Comparison of ENCODE assay signal across 1 cellular context in the genomic region with DNA sequence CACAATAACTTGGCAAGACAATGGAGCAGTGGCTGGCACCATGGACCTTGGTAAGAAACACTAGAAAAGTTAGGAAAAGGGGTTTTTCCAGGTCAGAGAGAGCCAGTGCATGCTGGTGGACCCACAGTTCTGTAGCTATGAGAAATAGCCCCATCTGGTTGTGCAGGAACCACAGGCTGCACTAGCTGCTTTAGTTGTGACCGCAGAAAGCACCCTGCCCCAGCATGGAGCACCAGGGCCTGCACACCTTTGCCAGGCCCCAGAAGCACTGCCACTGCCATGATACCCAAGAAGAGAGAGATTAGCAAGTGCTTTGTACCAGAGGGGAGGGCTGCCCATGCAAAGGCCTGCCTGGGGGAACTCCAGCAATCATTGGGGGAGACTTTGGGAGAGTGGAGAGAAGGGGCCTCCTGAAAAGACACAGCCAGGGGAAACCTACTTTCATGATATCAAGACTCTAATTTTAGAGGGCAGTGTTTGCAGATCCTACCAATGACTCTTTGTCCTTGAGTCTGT.
TF ChIP-seq lines count a peak whose summit lies in the region.

No MANE protein-coding gene starts in this region.

TF ChIP-seq in GM23338, 12 proteins besides CTCF, POLR2A, EP300 and RAD21:
- TF ChIP-seq, protein P1, sequence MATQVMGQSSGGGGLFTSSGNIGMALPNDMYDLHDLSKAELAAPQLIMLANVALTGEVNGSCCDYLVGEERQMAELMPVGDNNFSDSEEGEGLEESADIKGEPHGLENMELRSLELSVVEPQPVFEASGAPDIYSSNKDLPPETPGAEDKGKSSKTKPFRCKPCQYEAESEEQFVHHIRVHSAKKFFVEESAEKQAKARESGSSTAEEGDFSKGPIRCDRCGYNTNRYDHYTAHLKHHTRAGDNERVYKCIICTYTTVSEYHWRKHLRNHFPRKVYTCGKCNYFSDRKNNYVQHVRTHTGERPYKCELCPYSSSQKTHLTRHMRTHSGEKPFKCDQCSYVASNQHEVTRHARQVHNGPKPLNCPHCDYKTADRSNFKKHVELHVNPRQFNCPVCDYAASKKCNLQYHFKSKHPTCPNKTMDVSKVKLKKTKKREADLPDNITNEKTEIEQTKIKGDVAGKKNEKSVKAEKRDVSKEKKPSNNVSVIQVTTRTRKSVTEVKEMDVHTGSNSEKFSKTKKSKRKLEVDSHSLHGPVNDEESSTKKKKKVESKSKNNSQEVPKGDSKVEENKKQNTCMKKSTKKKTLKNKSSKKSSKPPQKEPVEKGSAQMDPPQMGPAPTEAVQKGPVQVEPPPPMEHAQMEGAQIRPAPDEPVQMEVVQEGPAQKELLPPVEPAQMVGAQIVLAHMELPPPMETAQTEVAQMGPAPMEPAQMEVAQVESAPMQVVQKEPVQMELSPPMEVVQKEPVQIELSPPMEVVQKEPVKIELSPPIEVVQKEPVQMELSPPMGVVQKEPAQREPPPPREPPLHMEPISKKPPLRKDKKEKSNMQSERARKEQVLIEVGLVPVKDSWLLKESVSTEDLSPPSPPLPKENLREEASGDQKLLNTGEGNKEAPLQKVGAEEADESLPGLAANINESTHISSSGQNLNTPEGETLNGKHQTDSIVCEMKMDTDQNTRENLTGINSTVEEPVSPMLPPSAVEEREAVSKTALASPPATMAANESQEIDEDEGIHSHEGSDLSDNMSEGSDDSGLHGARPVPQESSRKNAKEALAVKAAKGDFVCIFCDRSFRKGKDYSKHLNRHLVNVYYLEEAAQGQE (IDR thresholded peaks at IDR 0.05; ENCODE audit: unreplicated experiment), result no peak
- TF ChIP-seq CREB1 (CRISPR knock-in tag; IDR thresholded peaks at IDR 0.05; ENCODE audit: low read depth), result no peak
- TF ChIP-seq, protein P2, sequence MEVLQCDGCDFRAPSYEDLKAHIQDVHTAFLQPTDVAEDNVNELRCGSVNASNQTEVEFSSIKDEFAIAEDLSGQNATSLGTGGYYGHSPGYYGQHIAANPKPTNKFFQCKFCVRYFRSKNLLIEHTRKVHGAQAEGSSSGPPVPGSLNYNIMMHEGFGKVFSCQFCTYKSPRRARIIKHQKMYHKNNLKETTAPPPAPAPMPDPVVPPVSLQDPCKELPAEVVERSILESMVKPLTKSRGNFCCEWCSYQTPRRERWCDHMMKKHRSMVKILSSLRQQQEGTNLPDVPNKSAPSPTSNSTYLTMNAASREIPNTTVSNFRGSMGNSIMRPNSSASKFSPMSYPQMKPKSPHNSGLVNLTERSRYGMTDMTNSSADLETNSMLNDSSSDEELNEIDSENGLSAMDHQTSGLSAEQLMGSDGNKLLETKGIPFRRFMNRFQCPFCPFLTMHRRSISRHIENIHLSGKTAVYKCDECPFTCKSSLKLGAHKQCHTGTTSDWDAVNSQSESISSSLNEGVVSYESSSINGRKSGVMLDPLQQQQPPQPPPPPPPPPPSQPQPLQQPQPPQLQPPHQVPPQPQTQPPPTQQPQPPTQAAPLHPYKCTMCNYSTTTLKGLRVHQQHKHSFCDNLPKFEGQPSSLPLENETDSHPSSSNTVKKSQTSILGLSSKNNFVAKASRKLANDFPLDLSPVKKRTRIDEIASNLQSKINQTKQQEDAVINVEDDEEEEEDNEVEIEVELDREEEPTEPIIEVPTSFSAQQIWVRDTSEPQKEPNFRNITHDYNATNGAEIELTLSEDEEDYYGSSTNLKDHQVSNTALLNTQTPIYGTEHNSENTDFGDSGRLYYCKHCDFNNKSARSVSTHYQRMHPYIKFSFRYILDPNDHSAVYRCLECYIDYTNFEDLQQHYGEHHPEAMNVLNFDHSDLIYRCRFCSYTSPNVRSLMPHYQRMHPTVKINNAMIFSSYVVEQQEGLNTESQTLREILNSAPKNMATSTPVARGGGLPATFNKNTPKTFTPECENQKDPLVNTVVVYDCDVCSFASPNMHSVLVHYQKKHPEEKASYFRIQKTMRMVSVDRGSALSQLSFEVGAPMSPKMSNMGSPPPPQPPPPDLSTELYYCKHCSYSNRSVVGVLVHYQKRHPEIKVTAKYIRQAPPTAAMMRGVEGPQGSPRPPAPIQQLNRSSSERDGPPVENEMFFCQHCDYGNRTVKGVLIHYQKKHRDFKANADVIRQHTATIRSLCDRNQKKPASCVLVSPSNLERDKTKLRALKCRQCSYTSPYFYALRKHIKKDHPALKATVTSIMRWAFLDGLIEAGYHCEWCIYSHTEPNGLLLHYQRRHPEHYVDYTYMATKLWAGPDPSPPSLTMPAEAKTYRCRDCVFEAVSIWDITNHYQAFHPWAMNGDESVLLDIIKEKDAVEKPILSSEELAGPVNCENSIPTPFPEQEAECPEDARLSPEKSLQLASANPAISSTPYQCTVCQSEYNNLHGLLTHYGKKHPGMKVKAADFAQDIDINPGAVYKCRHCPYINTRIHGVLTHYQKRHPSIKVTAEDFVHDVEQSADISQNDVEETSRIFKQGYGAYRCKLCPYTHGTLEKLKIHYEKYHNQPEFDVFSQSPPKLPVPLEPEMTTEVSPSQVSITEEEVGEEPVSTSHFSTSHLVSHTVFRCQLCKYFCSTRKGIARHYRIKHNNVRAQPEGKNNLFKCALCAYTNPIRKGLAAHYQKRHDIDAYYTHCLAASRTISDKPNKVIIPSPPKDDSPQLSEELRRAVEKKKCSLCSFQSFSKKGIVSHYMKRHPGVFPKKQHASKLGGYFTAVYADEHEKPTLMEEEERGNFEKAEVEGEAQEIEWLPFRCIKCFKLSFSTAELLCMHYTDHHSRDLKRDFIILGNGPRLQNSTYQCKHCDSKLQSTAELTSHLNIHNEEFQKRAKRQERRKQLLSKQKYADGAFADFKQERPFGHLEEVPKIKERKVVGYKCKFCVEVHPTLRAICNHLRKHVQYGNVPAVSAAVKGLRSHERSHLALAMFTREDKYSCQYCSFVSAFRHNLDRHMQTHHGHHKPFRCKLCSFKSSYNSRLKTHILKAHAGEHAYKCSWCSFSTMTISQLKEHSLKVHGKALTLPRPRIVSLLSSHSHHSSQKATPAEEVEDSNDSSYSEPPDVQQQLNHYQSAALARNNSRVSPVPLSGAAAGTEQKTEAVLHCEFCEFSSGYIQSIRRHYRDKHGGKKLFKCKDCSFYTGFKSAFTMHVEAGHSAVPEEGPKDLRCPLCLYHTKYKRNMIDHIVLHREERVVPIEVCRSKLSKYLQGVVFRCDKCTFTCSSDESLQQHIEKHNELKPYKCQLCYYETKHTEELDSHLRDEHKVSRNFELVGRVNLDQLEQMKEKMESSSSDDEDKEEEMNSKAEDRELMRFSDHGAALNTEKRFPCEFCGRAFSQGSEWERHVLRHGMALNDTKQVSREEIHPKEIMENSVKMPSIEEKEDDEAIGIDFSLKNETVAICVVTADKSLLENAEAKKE (CRISPR knock-in tag; IDR thresholded peaks at IDR 0.05), result no peak
- no peak for TF ChIP-seq EZH2phosphoT487 (IDR thresholded peaks at IDR 0.05; ENCODE audit: unreplicated experiment)
- TF ChIP-seq NANOG (IDR thresholded peaks at IDR 0.05; ENCODE audit: borderline replicate concordance), result no peak
- TF ChIP-seq POLR2AphosphoS5 (IDR thresholded peaks at IDR 0.05; ENCODE audit: low read depth), result no peak
- TF ChIP-seq JUNB (IDR thresholded peaks at IDR 0.05; ENCODE audit: unreplicated experiment), result no peak
- TF ChIP-seq, protein P3, sequence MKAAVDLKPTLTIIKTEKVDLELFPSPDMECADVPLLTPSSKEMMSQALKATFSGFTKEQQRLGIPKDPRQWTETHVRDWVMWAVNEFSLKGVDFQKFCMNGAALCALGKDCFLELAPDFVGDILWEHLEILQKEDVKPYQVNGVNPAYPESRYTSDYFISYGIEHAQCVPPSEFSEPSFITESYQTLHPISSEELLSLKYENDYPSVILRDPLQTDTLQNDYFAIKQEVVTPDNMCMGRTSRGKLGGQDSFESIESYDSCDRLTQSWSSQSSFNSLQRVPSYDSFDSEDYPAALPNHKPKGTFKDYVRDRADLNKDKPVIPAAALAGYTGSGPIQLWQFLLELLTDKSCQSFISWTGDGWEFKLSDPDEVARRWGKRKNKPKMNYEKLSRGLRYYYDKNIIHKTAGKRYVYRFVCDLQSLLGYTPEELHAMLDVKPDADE (IDR thresholded peaks at IDR 0.05), result no peak
- no peak for TF ChIP-seq ZNF114 (CRISPR knock-in tag; IDR thresholded peaks at IDR 0.05)
- no peak for TF ChIP-seq ZNF331 (CRISPR knock-in tag; IDR thresholded peaks at IDR 0.05; ENCODE audit: low read depth)
- TF ChIP-seq EZH2 (IDR thresholded peaks at IDR 0.05; ENCODE audit: low read depth, unreplicated experiment), result no peak
- TF ChIP-seq STAT1 (IDR thresholded peaks at IDR 0.05; ENCODE audit: unreplicated experiment), result no peak
